Comparison of ENCODE assay signal across 22 cellular contexts in genomic region chr1:109977657-109978378, GRCh38. TPM values are rescaled to one million over a fixed set of nuclear protein-coding genes. Genes with fewer than 3 reads are reported as not detected.
A peak's percentile ranks its signal among the peaks of the same experiment; 100 is the strongest.
DNase-seq lines count a peak whose midpoint lies in the region; ATAC-seq lines count a peak whose summit lies in the region.
"Had no signal": no experiment of that assay in that cellular context is flagged by ENCODE, and none has a peak within 500 bp of the region (broad histone marks: within the 10 kb centered on the region; RNA-seq: fewer than 3 reads in every experiment).

No MANE protein-coding gene starts in this region.

- no peaks in the 10 kb centered on the region for H3K27me3 ChIP-seq in GM23248 (replicated peaks; ENCODE audit: insufficient read depth)
- H3K27me3 ChIP-seq in adipocyte (replicated peaks; ENCODE audit: control insufficient read depth, insufficient read depth, low read length), result no peaks in the 10 kb centered on the region
- H3K27me3 ChIP-seq in subcutaneous abdominal adipose tissue (ENCODE audit: control insufficient read depth in 5 of 5, insufficient read depth in 4 of 5, low read length in 5 of 5), result no peaks in the 10 kb centered on the region
- H3K27me3 ChIP-seq: neutrophil, uterus had no signal

- intact Hi-C loops in left ventricle myocardium superior (cut with micrococcal nuclease), result no loop called here

- POLR2A ChIA-PET in activated CD4-positive, alpha-beta T cell treated with anti-CD3 and anti-CD28 coated beads, Interleukin-2, amount 10 ng/mL, durations not matched to agents 7 days and 5 days (lab: Charles Lee), result no interaction called here

- no peak overlapping the region for H3K27ac Mint-ChIP-seq in activated CD4-positive, alpha-beta T cell treated with anti-CD3 and anti-CD28 coated beads, Interleukin-2, amount 10 ng/mL, durations not matched to agents 7 days and 5 days
- H3K27ac Mint-ChIP-seq: activated CD8-positive, alpha-beta T cell treated with anti-CD3 and anti-CD28 coated beads, Interleukin-2, amount 10 ng/mL, durations not matched to agents 7 days and 5 days; activated naive CD4-positive, alpha-beta T cell treated with anti-CD3 and anti-CD28 coated beads, Interleukin-2, amount 50 U/mL, for 24 hours; GM23338; stimulated activated naive CD8-positive, alpha-beta T cell treated with anti-CD3 and anti-CD28 coated beads, Interleukin-15, amount 100 ng/mL, for 72 hours had no signal

- no peaks in the 10 kb centered on the region for H3K9me3 ChIP-seq in GM23248 (ENCODE audit: low read depth)
- H3K9me3 ChIP-seq in adipocyte (ENCODE audit: control insufficient read depth, low read length), result no peaks in the 10 kb centered on the region
- no peaks in the 10 kb centered on the region for H3K9me3 ChIP-seq in subcutaneous abdominal adipose tissue (ENCODE audit: control insufficient read depth in 5 of 5, low read length in 5 of 5)
- H3K9me3 ChIP-seq: neutrophil, uterus had no signal

- H3K4me3 Mint-ChIP-seq in activated CD4-positive, alpha-beta T cell treated with anti-CD3 and anti-CD28 coated beads, Interleukin-2, amount 10 ng/mL, durations not matched to agents 7 days and 5 days, result no peak overlapping the region
- H3K4me3 Mint-ChIP-seq: activated CD8-positive, alpha-beta T cell treated with anti-CD3 and anti-CD28 coated beads, Interleukin-2, amount 10 ng/mL, durations not matched to agents 7 days and 5 days; activated naive CD4-positive, alpha-beta T cell treated with anti-CD3 and anti-CD28 coated beads, Interleukin-2, amount 50 U/mL, for 24 hours; activated T-cell treated with anti-CD3 and anti-CD28 coated beads, Interleukin-2, amount 50 U/mL, for 4 hours; CD14-positive monocyte; GM23338; stimulated activated naive CD8-positive, alpha-beta T cell treated with anti-CD3 and anti-CD28 coated beads, Interleukin-15, amount 100 ng/mL, for 72 hours had no signal

- 34 to 35% methylated on average over 12 of the region's 12 CpGs for WGBS in GM23248 (ENCODE audit: low coverage in 1 of 2, low lambda C conversion rate in 2 of 2, missing lambda C conversion rate in 2 of 2), 2 experiments

- DNase-seq in GM23248, result peak; percentile 53
- peak; percentile 46 for DNase-seq in adipocyte (ENCODE audit: low read depth)
- DNase-seq in left ventricle myocardium superior, result peak; percentile 76
- DNase-seq in SHP77 treated with DMSO at 0.1 percent for 48 hours (lab: John Stamatoyannopoulos, UW), result no peak
- DNase-seq in activated CD4-positive, alpha-beta T cell treated with anti-CD3 and anti-CD28 coated beads, Interleukin-2, amount 10 ng/mL, durations not matched to agents 7 days and 5 days, result no peak
- DNase-seq: activated CD8-positive, alpha-beta T cell treated with anti-CD3 and anti-CD28 coated beads, Interleukin-2, amount 10 ng/mL, durations not matched to agents 7 days and 5 days; activated T-cell treated with anti-CD3 and anti-CD28 coated beads, Interleukin-2, amount 50 U/mL, for 4 hours; effector CD4-positive, alpha-beta T cell; glutamatergic neuron; NCI-H2029 treated with DMSO at 0.1 percent for 48 hours; stimulated activated CD4-positive, alpha-beta T cell treated with anti-CD3 and anti-CD28 coated beads, Interleukin-4, amount 100 ng/mL, for 4 hours; stimulated activated naive CD8-positive, alpha-beta T cell treated with anti-CD3 and anti-CD28 coated beads, Interleukin-15, amount 100 ng/mL, for 72 hours; uterus had no signal

- CTCF ChIA-PET in activated CD4-positive, alpha-beta T cell treated with anti-CD3 and anti-CD28 coated beads, Interleukin-2, amount 10 ng/mL, durations not matched to agents 7 days and 5 days (lab: Charles Lee), result interaction anchor here (0.9 to 12.9 kb wide), 4 partner anchors 10 to 212 kb away, joined by 3 to 475 read pairs (median 4); no protein-coding TSS in a partner anchor

- H3K4me1 ChIP-seq in GM23248 (ENCODE audit: insufficient read depth), result peaks cover 53% of the 10 kb centered on the region
- H3K4me1 ChIP-seq in adipocyte (ENCODE audit: control insufficient read depth, insufficient read depth, low read length), result peaks cover 76% of the 10 kb centered on the region
- peaks cover 16 to 70% (median 58%) of the 10 kb centered on the region in 5 donors for H3K4me1 ChIP-seq in subcutaneous abdominal adipose tissue (ENCODE audit: control insufficient read depth in 5 of 5, insufficient read depth in 5 of 5, low read length in 5 of 5)
- H3K4me1 ChIP-seq: uterus had no signal

- in situ Hi-C loops in GM23248 (cut with MboI), result loop anchor here (5.0 kb wide), 1 partner anchor 101 kb away; no protein-coding TSS in a partner anchor

- H3K27ac ChIP-seq in GM23248 (peak overlapping the region; percentile 65; the same call in 1 of the 2 replicates), subcutaneous abdominal adipose tissue (ENCODE audit: low read depth, low read length) (peak overlapping the region; percentile 56)
- H3K27ac ChIP-seq: neutrophil had no signal

- H3K36me3 ChIP-seq in GM23248 (ENCODE audit: low read depth) (no peaks in the 10 kb centered on the region), adipocyte (ENCODE audit: control insufficient read depth, insufficient read depth, low read length, severe bottlenecking) (no peaks in the 10 kb centered on the region), subcutaneous abdominal adipose tissue (ENCODE audit: control insufficient read depth in 5 of 5, insufficient read depth in 5 of 5, low read length in 5 of 5) (no peaks in the 10 kb centered on the region)
- H3K36me3 ChIP-seq: neutrophil, uterus had no signal

- H3K79me2 ChIP-seq in GM23248 (ENCODE audit: insufficient read depth), result no peaks in the 10 kb centered on the region

- H4K20me1 ChIP-seq in GM23248 (ENCODE audit: insufficient read depth), result no peaks in the 10 kb centered on the region

- H3K36me3 Mint-ChIP-seq in activated CD4-positive, alpha-beta T cell treated with anti-CD3 and anti-CD28 coated beads, Interleukin-2, amount 10 ng/mL, durations not matched to agents 7 days and 5 days (ENCODE audit: low read depth), result no peaks in the 10 kb centered on the region
- H3K36me3 Mint-ChIP-seq: activated naive CD4-positive, alpha-beta T cell treated with anti-CD3 and anti-CD28 coated beads, Interleukin-2, amount 50 U/mL, for 24 hours; CD14-positive monocyte had no signal

- H3K9me3 Mint-ChIP-seq in activated CD4-positive, alpha-beta T cell treated with anti-CD3 and anti-CD28 coated beads, Interleukin-2, amount 10 ng/mL, durations not matched to agents 7 days and 5 days, result no peaks in the 10 kb centered on the region
- H3K9me3 Mint-ChIP-seq: activated naive CD4-positive, alpha-beta T cell treated with anti-CD3 and anti-CD28 coated beads, Interleukin-2, amount 50 U/mL, for 24 hours; activated T-cell treated with anti-CD3 and anti-CD28 coated beads, Interleukin-2, amount 50 U/mL, for 4 hours; CD14-positive monocyte; GM23338; stimulated activated naive CD8-positive, alpha-beta T cell treated with anti-CD3 and anti-CD28 coated beads, Interleukin-15, amount 100 ng/mL, for 72 hours had no signal

- H3F3A ChIP-seq in GM23248 (ENCODE audit: insufficient read depth), result peaks cover 30% of the 10 kb centered on the region

- peak overlapping the region; percentile 29; the same call in 1 of the 2 replicates for H2AFZ ChIP-seq in GM23248
- H2AFZ ChIP-seq: GM23338 had no signal

- peak; percentile 86 for ATAC-seq in left ventricle myocardium superior
- no peak for ATAC-seq in GM19328 (IDR thresholded peaks at IDR 0.05; ENCODE audit: unreplicated experiment)
- no peak for ATAC-seq in GM21529 (IDR thresholded peaks at IDR 0.05; ENCODE audit: unreplicated experiment)
- ATAC-seq: activated CD8-positive, alpha-beta T cell treated with anti-CD3 and anti-CD28 coated beads, Interleukin-2, amount 10 ng/mL, durations not matched to agents 7 days and 5 days; activated T-cell treated with anti-CD3 and anti-CD28 coated beads, Interleukin-2, amount 50 U/mL, for 4 hours; esophagus mucosa; GM23338; SK-N-SH treated with all-trans-retinoic acid at 6 μM for 48 hours; stimulated activated naive CD8-positive, alpha-beta T cell treated with anti-CD3 and anti-CD28 coated beads, Interleukin-15, amount 100 ng/mL, for 72 hours had no signal

- H3K4me2 ChIP-seq in GM23248 (ENCODE audit: unreplicated experiment), result no peak overlapping the region
- H3K4me2 ChIP-seq: GM23338 had no signal

- H3K27me3 Mint-ChIP-seq in activated CD4-positive, alpha-beta T cell treated with anti-CD3 and anti-CD28 coated beads, Interleukin-2, amount 10 ng/mL, durations not matched to agents 7 days and 5 days, result peaks cover 13% of the 10 kb centered on the region

- no peaks in the 10 kb centered on the region for H3K9me2 ChIP-seq in GM23248 (ENCODE audit: insufficient read depth)

- H3K4me3 ChIP-seq in GM23248, result no peak overlapping the region
- H3K4me3 ChIP-seq in adipocyte (ENCODE audit: low read length), result peak overlapping the region; percentile 65
- peak overlapping the region in 3 of 5 donors; percentile 9 to 32 (median 14) for H3K4me3 ChIP-seq in subcutaneous abdominal adipose tissue (ENCODE audit: low read depth in 1 of 5, low read length in 5 of 5)
- H3K4me3 ChIP-seq: GM23338, uterus had no signal

- H3K4me1 Mint-ChIP-seq in activated CD4-positive, alpha-beta T cell treated with anti-CD3 and anti-CD28 coated beads, Interleukin-2, amount 10 ng/mL, durations not matched to agents 7 days and 5 days, result no peaks in the 10 kb centered on the region
- H3K4me1 Mint-ChIP-seq: activated naive CD4-positive, alpha-beta T cell treated with anti-CD3 and anti-CD28 coated beads, Interleukin-2, amount 50 U/mL, for 24 hours; stimulated activated naive CD8-positive, alpha-beta T cell treated with anti-CD3 and anti-CD28 coated beads, Interleukin-15, amount 100 ng/mL, for 72 hours had no signal

- H3K9ac ChIP-seq in GM23248 (no peak overlapping the region), adipocyte (ENCODE audit: low read length) (peak overlapping the region; percentile 80), subcutaneous abdominal adipose tissue (ENCODE audit: low read length in 5 of 5) (peak overlapping the region in 1 of 5 donors; percentile 2)

RNA-seq across cellular contexts. Expression of gene AHCYL1, which starts 6.7 kb away (rescaled TPM):
- 47.6 and 49.3 TPM in 2 replicates for total RNA-seq in GM23248 (2014; rRNA removed; shearing (Covaris generic))
- polyA plus RNA-seq in GM23248 (2016; fragmentation: Nextera tagmentation; extraction: Ambion mirVana), result 71.0 and 72.6 TPM in 2 replicates
- total RNA-seq in left ventricle myocardium superior, result 43.8 TPM
- total RNA-seq in activated CD4-positive, alpha-beta T cell treated with anti-CD3 and anti-CD28 coated beads, Interleukin-2, amount 10 ng/mL, durations not matched to agents 7 days and 5 days, result 10 to 100 TPM; 50.4 to 50.9 TPM

RNA-seq across cellular contexts. Expression of gene STRIP1, which starts 56.6 kb away (rescaled TPM):
- total RNA-seq in GM23248 (2014; rRNA removed; shearing (Covaris generic)), result 41.9 and 49.9 TPM in 2 replicates
- 21.3 and 24.4 TPM in 2 replicates for polyA plus RNA-seq in GM23248 (2016; fragmentation: Nextera tagmentation; extraction: Ambion mirVana)
- 17.2 TPM for total RNA-seq in left ventricle myocardium superior
- 10 to 100 TPM; 33.4 to 35.9 TPM for total RNA-seq in activated CD4-positive, alpha-beta T cell treated with anti-CD3 and anti-CD28 coated beads, Interleukin-2, amount 10 ng/mL, durations not matched to agents 7 days and 5 days

Comparison
In these comparisons a context has a peak if more than half of its experiments do, and no peak if none do; other contexts are left out.
1. DNase-seq: peak in GM23248 (single experiment), adipocyte (single experiment) and left ventricle myocardium superior (single experiment); none in SHP77 treated with DMSO at 0.1 percent for 48 hours (single experiment) and activated CD4-positive, alpha-beta T cell treated with anti-CD3 and anti-CD28 coated beads, Interleukin-2, amount 10 ng/mL, durations not matched to agents 7 days and 5 days (single experiment).